In genomic region chr1:33088119-33088906, GRCh38 we compare ENCODE assay signal across 10 cellular contexts. TPM values are rescaled to one million over a fixed set of nuclear protein-coding genes. Genes with fewer than 3 reads are reported as not detected.
DNase-seq lines count a peak whose midpoint lies in the region; ATAC-seq and TF ChIP-seq lines count a peak whose summit lies in the region.
"Had no signal": no experiment of that assay in that cellular context is flagged by ENCODE, and none has a peak within 500 bp of the region (broad histone marks: within the 10 kb centered on the region; RNA-seq: fewer than 3 reads in every experiment).

No MANE protein-coding gene starts in this region.

- H3K36me3 ChIP-seq in MM.1S (replicated peaks; ENCODE audit: insufficient read depth, low read length), result no peaks in the 10 kb centered on the region
- no peaks in the 10 kb centered on the region for H3K36me3 ChIP-seq in osteoblast (ENCODE audit: insufficient read depth, low read length)

- H3K27me3 Mint-ChIP-seq in activated T-helper 17 cell treated with anti-CD3 and anti-CD28 coated beads, Interleukin-2, amount 50 U/mL, for 72 hours, result no peaks in the 10 kb centered on the region

- H3F3A ChIP-seq in MM.1S (ENCODE audit: insufficient read depth, low read length), result no peaks in the 10 kb centered on the region; the same call in 1 of the 2 replicates

- H3K4me1 ChIP-seq in MM.1S (ENCODE audit: low read length) (peaks cover 10% of the 10 kb centered on the region; the same call in 1 of the 2 replicates), osteoblast (ENCODE audit: insufficient read depth, low read length) (no peaks in the 10 kb centered on the region)

- H3K4me3 ChIP-seq in MM.1S (ENCODE audit: low read length) (no peak overlapping the region), osteoblast (ENCODE audit: insufficient read depth, low read length) (no peak overlapping the region)

- no peak overlapping the region for H3K27ac ChIP-seq in MM.1S (ENCODE audit: low read length)
- H3K27ac ChIP-seq in osteoblast (ENCODE audit: low read depth, low read length), result no peak overlapping the region
- H3K27ac ChIP-seq in caudate nucleus (ENCODE audit: low read depth, low read length), result no peak overlapping the region

- no peaks in the 10 kb centered on the region for H3K36me3 Mint-ChIP-seq in activated T-helper 17 cell treated with anti-CD3 and anti-CD28 coated beads, Interleukin-2, amount 50 U/mL, for 72 hours (ENCODE audit: low read depth)

- no peaks in the 10 kb centered on the region for H3K9me3 Mint-ChIP-seq in activated T-helper 17 cell treated with anti-CD3 and anti-CD28 coated beads, Interleukin-2, amount 50 U/mL, for 72 hours

- no peak overlapping the region for H3K9ac ChIP-seq in MM.1S (ENCODE audit: low read length)

- H3K9me3 ChIP-seq in MM.1S (replicated peaks; ENCODE audit: insufficient read depth, low read length) (no peaks in the 10 kb centered on the region), osteoblast (ENCODE audit: low read depth, low read length) (no peaks in the 10 kb centered on the region)

- peaks cover 19% of the 10 kb centered on the region for H3K4me1 Mint-ChIP-seq in activated T-helper 17 cell treated with anti-CD3 and anti-CD28 coated beads, Interleukin-2, amount 50 U/mL, for 72 hours

- H3K27ac Mint-ChIP-seq in activated T-helper 17 cell treated with anti-CD3 and anti-CD28 coated beads, Interleukin-2, amount 50 U/mL, for 72 hours, result peak overlapping the region; percentile 87

- H2AFZ ChIP-seq in MM.1S (ENCODE audit: low read length) (no peak overlapping the region), osteoblast (ENCODE audit: low read length) (no peak overlapping the region)

- H3K27me3 ChIP-seq in MM.1S (replicated peaks; ENCODE audit: insufficient read depth, low read length) (no peaks in the 10 kb centered on the region), osteoblast (ENCODE audit: insufficient read depth, low read length) (no peaks in the 10 kb centered on the region)

- DNase-seq in GF-D8 (lab: John Stamatoyannopoulos, UW) (peak; percentile 51), MM.1S (peak; percentile 15), osteoblast (ENCODE audit: insufficient read length, low spot score, missing footprints) (peak; percentile 27), posterior cingulate gyrus (no peak), caudate nucleus (lab: John Stamatoyannopoulos, UW) (no peak)
- DNase-seq: activated gamma-delta T cell treated with Interleukin-2 at 50 U/mL for 16 hours; effector CD8-positive, alpha-beta T cell had no signal

- no peak for TF ChIP-seq CTCF in MM.1S (IDR thresholded peaks at IDR 0.05; ENCODE audit: low read length)
- no peak for TF ChIP-seq CTCF in osteoblast (IDR thresholded peaks at IDR 0.05; ENCODE audit: extremely low read depth, low read depth, low read length)

- no peaks in the 10 kb centered on the region for H3K79me2 ChIP-seq in MM.1S (ENCODE audit: low read length)
- no peaks in the 10 kb centered on the region for H3K79me2 ChIP-seq in osteoblast (ENCODE audit: insufficient read depth, low read length)

- ATAC-seq in activated T-helper 17 cell treated with anti-CD3 and anti-CD28 coated beads, Interleukin-2, amount 50 U/mL, for 72 hours (replicated peaks), result peak; percentile 60
- no peak for ATAC-seq in HG02798 (IDR thresholded peaks at IDR 0.05; ENCODE audit: poor library complexity, unreplicated experiment)
- ATAC-seq: sciatic nerve had no signal

- H4K20me1 ChIP-seq in MM.1S (ENCODE audit: insufficient read depth, low read length), result no peaks in the 10 kb centered on the region
- H4K20me1 ChIP-seq in osteoblast (ENCODE audit: insufficient read depth, low read length), result peaks cover 6% of the 10 kb centered on the region

- H3K4me2 ChIP-seq in MM.1S (ENCODE audit: low read depth, low read length) (no peak overlapping the region), osteoblast (ENCODE audit: insufficient read depth, low read length) (no peak overlapping the region)

- intact Hi-C loops in posterior cingulate gyrus (cut with DNase I), result loop anchor here (5.0 to 10.0 kb wide), 2 partner anchors 211 to 264 kb away; no protein-coding TSS in a partner anchor

- no peaks in the 10 kb centered on the region for H3K9me2 ChIP-seq in MM.1S (replicated peaks; ENCODE audit: insufficient read depth, low read length)

- peak overlapping the region; percentile 48 for H3K4me3 Mint-ChIP-seq in activated T-helper 17 cell treated with anti-CD3 and anti-CD28 coated beads, Interleukin-2, amount 50 U/mL, for 72 hours

RNA-seq across cellular contexts. Expression of gene AZIN2, which starts 7.4 kb away (rescaled TPM):
- 1 to 10 TPM; 3.4 to 3.7 TPM for total RNA-seq in activated T-helper 17 cell treated with anti-CD3 and anti-CD28 coated beads, Interleukin-2, amount 50 U/mL, for 72 hours
- total RNA-seq in osteoblast, result 11.8 and 18.8 TPM in 2 replicates

RNA-seq across cellular contexts. Expression of gene AK2, which starts 51.6 kb away (rescaled TPM):
- total RNA-seq in activated T-helper 17 cell treated with anti-CD3 and anti-CD28 coated beads, Interleukin-2, amount 50 U/mL, for 72 hours, result 100 to 1,000 TPM; 304 to 372 TPM
- total RNA-seq in osteoblast, result 89.3 and 139 TPM in 2 replicates

Comparison
In these comparisons a context has a peak if more than half of its experiments do, and no peak if none do; other contexts are left out.
1. DNase-seq: peak in GF-D8 (single experiment), MM.1S (single experiment) and osteoblast (single experiment); none in posterior cingulate gyrus (0 of 10) and caudate nucleus (0 of 61).